In genomic region chr2:126674075-126674744, GRCh38 we compare ENCODE assay signal across 1 cellular context.
TF ChIP-seq lines count a peak whose summit lies in the region.

No MANE protein-coding gene starts in this region.

TF ChIP-seq in K562, 482 proteins besides CTCF, POLR2A, EP300 and RAD21 (continued from another document and continues in another):
- TF ChIP-seq ARID3B (CRISPR knock-in tag; IDR thresholded peaks at IDR 0.05; ENCODE audit: borderline replicate concordance) (no peak), BRD9 (IDR thresholded peaks at IDR 0.05; ENCODE audit: low read depth, partially characterized antibody) (no peak), HMGXB4 (CRISPR knock-in tag; IDR thresholded peaks at IDR 0.05) (no peak), ZFPM2 (CRISPR knock-in tag; IDR thresholded peaks at IDR 0.05) (no peak), HINFP (tag; conservative IDR thresholded peaks at IDR 0.05; ENCODE audit: low read depth) (no peak), WHSC1 (IDR thresholded peaks at IDR 0.05; ENCODE audit: low read length) (no peak), NFXL1 (CRISPR knock-in tag; IDR thresholded peaks at IDR 0.05) (no peak), FOXM1 (IDR thresholded peaks at IDR 0.05; ENCODE audit: low read depth) (peak; percentile 96), FOXM1 (CRISPR knock-in tag; IDR thresholded peaks at IDR 0.05; ENCODE audit: low read depth) (no peak), CBX5 (IDR thresholded peaks at IDR 0.05; ENCODE audit: borderline replicate concordance, low read depth) (no peak), NR0B1 (IDR thresholded peaks at IDR 0.05; ENCODE audit: partially characterized antibody) (no peak), BRD4 (IDR thresholded peaks at IDR 0.05) (no peak), ARID2 (IDR thresholded peaks at IDR 0.05) (no peak), ZNF511 (CRISPR knock-in tag; IDR thresholded peaks at IDR 0.05) (no peak), ZC3H8 (IDR thresholded peaks at IDR 0.05) (no peak), ZNF785 (CRISPR knock-in tag; IDR thresholded peaks at IDR 0.05) (no peak), STAG1 (CRISPR knock-in tag; IDR thresholded peaks at IDR 0.05; ENCODE audit: borderline replicate concordance) (no peak), POU5F1 (IDR thresholded peaks at IDR 0.05; ENCODE audit: borderline replicate concordance, low read depth, low read length, partially characterized antibody) (no peak), MLLT1 (IDR thresholded peaks at IDR 0.05) (no peak), OTX1 (CRISPR knock-in tag; IDR thresholded peaks at IDR 0.05) (no peak), ZNF280A (IDR thresholded peaks at IDR 0.05; ENCODE audit: low read depth, partially characterized antibody) (no peak), MCM3 (IDR thresholded peaks at IDR 0.05) (no peak), PHF20 (IDR thresholded peaks at IDR 0.05; ENCODE audit: partially characterized antibody) (no peak), TCF15 (CRISPR knock-in tag; IDR thresholded peaks at IDR 0.05) (no peak; the same call in 1 of the 2 replicates), EGR1 (conservative IDR thresholded peaks at IDR 0.05) (peak; percentile 45; the same call in 1 of the 2 replicates), POLR3A (IDR thresholded peaks at IDR 0.05; ENCODE audit: borderline replicate concordance, extremely low read depth, insufficient read depth, insufficient read length) (no peak), BDP1 (IDR thresholded peaks at IDR 0.05; ENCODE audit: insufficient read depth, insufficient read length) (no peak), SAP30 (IDR thresholded peaks at IDR 0.05; ENCODE audit: borderline replicate concordance, insufficient read depth, low read depth, low read length, poor library complexity, severe bottlenecking) (no peak), NCOA1 (IDR thresholded peaks at IDR 0.05; ENCODE audit: low read depth) (peak; percentile 64; the same call in 1 of the 2 replicates), ZNF232 (CRISPR knock-in tag; IDR thresholded peaks at IDR 0.05) (no peak), CEBPG (CRISPR knock-in tag; IDR thresholded peaks at IDR 0.05) (no peak), CEBPG (tag; conservative IDR thresholded peaks at IDR 0.05 in 1 of 2, IDR thresholded peaks at IDR 0.05 in 1 of 2) (no peak), FOSL1 (tag; conservative IDR thresholded peaks at IDR 0.05) (peak; percentile 41; the same call in 1 of the 2 replicates), MBD1 (CRISPR knock-in tag; IDR thresholded peaks at IDR 0.05) (no peak), ETS1 (conservative IDR thresholded peaks at IDR 0.05; ENCODE audit: control insufficient read depth, low read depth, low read length) (peak; percentile 90; the same call in 1 of the 2 replicates), THAP7 (CRISPR knock-in tag; IDR thresholded peaks at IDR 0.05) (no peak), E2F6 (IDR thresholded peaks at IDR 0.05; ENCODE audit: borderline replicate concordance in 1 of 2, extremely low read depth in 1 of 2, insufficient read depth in 1 of 2, insufficient read length in 1 of 2, low read depth in 1 of 2, low read length in 1 of 2, poor library complexity in 1 of 2, severe bottlenecking in 1 of 2) (peak in 1 of 2 experiments; percentile 63), MITF (IDR thresholded peaks at IDR 0.05) (no peak), JUN (IDR thresholded peaks at IDR 0.05; ENCODE audit: borderline replicate concordance, low read depth, low read length) (no peak), JUN (CRISPR knock-in tag; IDR thresholded peaks at IDR 0.05; ENCODE audit: borderline replicate concordance) (no peak), IRF2 (CRISPR knock-in tag; IDR thresholded peaks at IDR 0.05) (no peak), FOS (IDR thresholded peaks at IDR 0.05; ENCODE audit: extremely low read depth, insufficient read length) (no peak), IRF9 (tag; IDR thresholded peaks at IDR 0.05) (no peak), STAT5A (IDR thresholded peaks at IDR 0.05; ENCODE audit: borderline replicate concordance, low read length) (peak; percentile 95), ZNF696 (CRISPR knock-in tag; conservative IDR thresholded peaks at IDR 0.05) (no peak), HNRNPUL1 (IDR thresholded peaks at IDR 0.05; ENCODE audit: low read length) (no peak), ZNF780A (CRISPR knock-in tag; IDR thresholded peaks at IDR 0.05) (no peak)
